In genomic region chr6:46842252-46842846, GRCh38 we compare ENCODE assay signal across 1 cellular context.
TF ChIP-seq lines count a peak whose summit lies in the region.

No MANE protein-coding gene starts in this region.

TF ChIP-seq in HEK293, 187 proteins besides CTCF, POLR2A, EP300 and RAD21 (continued from another document):
- 0 out of 2 replicates have a peak, but pooled peaks have one; percentile 21 for TF ChIP-seq ZNF280D (tag by site-specific recombination; IDR thresholded peaks at IDR 0.05)
